In the genomic region with DNA sequence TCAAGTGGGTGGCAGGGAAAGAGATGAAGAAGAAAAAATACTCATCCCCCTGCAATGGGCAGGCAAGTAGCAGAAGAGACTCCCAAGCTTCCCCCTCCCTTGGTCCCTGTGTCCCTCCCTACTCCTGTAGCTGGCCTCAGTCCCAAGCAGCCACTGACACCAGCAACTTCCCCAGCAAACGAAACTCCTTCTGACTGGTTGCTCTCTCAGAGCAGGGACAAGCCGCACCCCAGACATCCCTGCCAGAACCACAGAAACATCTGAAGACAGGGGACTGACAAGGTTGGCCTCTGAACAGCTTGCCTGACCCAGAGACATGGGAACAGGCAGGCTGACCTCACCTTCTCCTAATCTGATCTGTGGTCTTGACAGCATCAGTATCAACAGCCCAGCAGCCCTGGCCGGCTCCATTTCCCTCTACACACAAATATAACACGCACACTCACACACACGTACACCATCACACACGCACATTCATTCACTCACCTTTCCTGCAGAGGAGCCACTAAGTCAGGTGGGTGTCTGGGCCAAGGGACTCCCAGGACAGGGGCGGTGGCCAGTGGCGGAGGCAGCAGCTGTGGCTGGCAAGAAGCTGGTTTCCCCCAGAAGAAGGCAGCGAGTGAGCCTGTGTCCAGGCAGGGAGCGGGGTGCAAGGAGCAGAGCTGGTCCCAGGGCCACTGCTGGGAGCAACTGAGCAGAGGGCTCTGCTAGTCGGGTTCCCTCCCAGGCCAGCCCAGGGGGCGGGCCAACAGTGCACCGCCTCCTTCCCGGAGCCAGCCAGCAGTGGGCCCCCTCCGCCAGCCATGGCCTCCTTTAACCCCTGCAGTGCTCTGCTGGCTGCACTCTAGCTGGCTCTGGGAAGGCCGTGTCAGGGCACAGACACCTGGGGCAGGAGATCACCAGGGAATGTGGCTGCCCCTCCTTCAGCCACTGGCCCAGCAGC, we compare ENCODE assay signal across 1 cellular context.
TF ChIP-seq lines count a peak whose summit lies in the region.

No MANE protein-coding gene starts in this region.

TF ChIP-seq in HepG2, 621 proteins besides CTCF, POLR2A, EP300 and RAD21 (continued from another document and continues in another):
- TF ChIP-seq, protein P1, sequence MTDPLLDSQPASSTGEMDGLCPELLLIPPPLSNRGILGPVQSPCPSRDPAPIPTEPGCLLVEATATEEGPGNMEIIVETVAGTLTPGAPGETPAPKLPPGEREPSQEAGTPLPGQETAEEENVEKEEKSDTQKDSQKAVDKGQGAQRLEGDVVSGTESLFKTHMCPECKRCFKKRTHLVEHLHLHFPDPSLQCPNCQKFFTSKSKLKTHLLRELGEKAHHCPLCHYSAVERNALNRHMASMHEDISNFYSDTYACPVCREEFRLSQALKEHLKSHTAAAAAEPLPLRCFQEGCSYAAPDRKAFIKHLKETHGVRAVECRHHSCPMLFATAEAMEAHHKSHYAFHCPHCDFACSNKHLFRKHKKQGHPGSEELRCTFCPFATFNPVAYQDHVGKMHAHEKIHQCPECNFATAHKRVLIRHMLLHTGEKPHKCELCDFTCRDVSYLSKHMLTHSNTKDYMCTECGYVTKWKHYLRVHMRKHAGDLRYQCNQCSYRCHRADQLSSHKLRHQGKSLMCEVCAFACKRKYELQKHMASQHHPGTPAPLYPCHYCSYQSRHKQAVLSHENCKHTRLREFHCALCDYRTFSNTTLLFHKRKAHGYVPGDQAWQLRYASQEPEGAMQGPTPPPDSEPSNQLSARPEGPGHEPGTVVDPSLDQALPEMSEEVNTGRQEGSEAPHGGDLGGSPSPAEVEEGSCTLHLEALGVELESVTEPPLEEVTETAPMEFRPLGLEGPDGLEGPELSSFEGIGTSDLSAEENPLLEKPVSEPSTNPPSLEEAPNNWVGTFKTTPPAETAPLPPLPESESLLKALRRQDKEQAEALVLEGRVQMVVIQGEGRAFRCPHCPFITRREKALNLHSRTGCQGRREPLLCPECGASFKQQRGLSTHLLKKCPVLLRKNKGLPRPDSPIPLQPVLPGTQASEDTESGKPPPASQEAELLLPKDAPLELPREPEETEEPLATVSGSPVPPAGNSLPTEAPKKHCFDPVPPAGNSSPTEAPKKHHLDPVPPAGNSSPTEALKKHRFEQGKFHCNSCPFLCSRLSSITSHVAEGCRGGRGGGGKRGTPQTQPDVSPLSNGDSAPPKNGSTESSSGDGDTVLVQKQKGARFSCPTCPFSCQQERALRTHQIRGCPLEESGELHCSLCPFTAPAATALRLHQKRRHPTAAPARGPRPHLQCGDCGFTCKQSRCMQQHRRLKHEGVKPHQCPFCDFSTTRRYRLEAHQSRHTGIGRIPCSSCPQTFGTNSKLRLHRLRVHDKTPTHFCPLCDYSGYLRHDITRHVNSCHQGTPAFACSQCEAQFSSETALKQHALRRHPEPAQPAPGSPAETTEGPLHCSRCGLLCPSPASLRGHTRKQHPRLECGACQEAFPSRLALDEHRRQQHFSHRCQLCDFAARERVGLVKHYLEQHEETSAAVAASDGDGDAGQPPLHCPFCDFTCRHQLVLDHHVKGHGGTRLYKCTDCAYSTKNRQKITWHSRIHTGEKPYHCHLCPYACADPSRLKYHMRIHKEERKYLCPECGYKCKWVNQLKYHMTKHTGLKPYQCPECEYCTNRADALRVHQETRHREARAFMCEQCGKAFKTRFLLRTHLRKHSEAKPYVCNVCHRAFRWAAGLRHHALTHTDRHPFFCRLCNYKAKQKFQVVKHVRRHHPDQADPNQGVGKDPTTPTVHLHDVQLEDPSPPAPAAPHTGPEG (CRISPR knock-in tag; IDR thresholded peaks at IDR 0.05) = no peak
- TF ChIP-seq ARHGAP35 (CRISPR knock-in tag; IDR thresholded peaks at IDR 0.05; ENCODE audit: borderline replicate concordance) (peak; percentile 62; the same call in 1 of the 2 replicates), MBD4 (IDR thresholded peaks at IDR 0.05; ENCODE audit: borderline replicate concordance, low read length) (no peak), SMAD1 (CRISPR knock-in tag; IDR thresholded peaks at IDR 0.05; ENCODE audit: borderline replicate concordance, low read depth) (peak; percentile 90; the same call in 1 of the 2 replicates), FIP1L1 (IDR thresholded peaks at IDR 0.05; ENCODE audit: borderline replicate concordance, insufficient read depth, low read depth, low read length) (no peak), PHB2 (IDR thresholded peaks at IDR 0.05; ENCODE audit: partially characterized antibody) (no peak), ZNF24 (IDR thresholded peaks at IDR 0.05) (no peak), ZNF891 (CRISPR knock-in tag; IDR thresholded peaks at IDR 0.05) (peak; percentile 96), ZNF30 (CRISPR knock-in tag; IDR thresholded peaks at IDR 0.05) (no peak), NFKB2 (CRISPR knock-in tag; IDR thresholded peaks at IDR 0.05; ENCODE audit: borderline replicate concordance) (peak; percentile 76; the same call in 1 of the 2 replicates), ZSCAN9 (CRISPR knock-in tag; IDR thresholded peaks at IDR 0.05; ENCODE audit: borderline replicate concordance) (peak; percentile 69; the same call in 1 of the 2 replicates), REPIN1 (CRISPR knock-in tag; IDR thresholded peaks at IDR 0.05; ENCODE audit: borderline replicate concordance, low read depth) (peak; percentile 63; the same call in 1 of the 2 replicates), LCORL (IDR thresholded peaks at IDR 0.05) (no peak), LCORL (CRISPR knock-in tag; IDR thresholded peaks at IDR 0.05) (peak; percentile 91), ZNF563 (CRISPR knock-in tag; IDR thresholded peaks at IDR 0.05) (0 out of 2 replicates have a peak, but pooled peaks have one; percentile 26), ZNF350 (CRISPR knock-in tag; IDR thresholded peaks at IDR 0.05; ENCODE audit: borderline replicate concordance, low read depth) (peak; percentile 60; the same call in 1 of the 2 replicates), SALL2 (CRISPR knock-in tag; IDR thresholded peaks at IDR 0.05) (0 out of 2 replicates have a peak, but pooled peaks have one; percentile 48), IRF2 (CRISPR knock-in tag; IDR thresholded peaks at IDR 0.05) (peak; percentile 56), GATAD1 (CRISPR knock-in tag; IDR thresholded peaks at IDR 0.05) (no peak; the same call in 1 of the 2 replicates), ATF7-NPFF (CRISPR knock-in tag; IDR thresholded peaks at IDR 0.05; ENCODE audit: low read depth) (no peak), SAP130 (CRISPR knock-in tag; IDR thresholded peaks at IDR 0.05; ENCODE audit: low read depth) (peak; percentile 88), ZFP41 (CRISPR knock-in tag; IDR thresholded peaks at IDR 0.05; ENCODE audit: borderline replicate concordance) (peak; percentile 84; the same call in 1 of the 2 replicates), NFIB (CRISPR knock-in tag; IDR thresholded peaks at IDR 0.05; ENCODE audit: borderline replicate concordance) (no peak), FOXJ3 (CRISPR knock-in tag; IDR thresholded peaks at IDR 0.05; ENCODE audit: borderline replicate concordance) (no peak), ZNF644 (CRISPR knock-in tag; IDR thresholded peaks at IDR 0.05; ENCODE audit: low read depth) (peak; percentile 53; the same call in 1 of the 2 replicates), ZNF691 (CRISPR knock-in tag; IDR thresholded peaks at IDR 0.05; ENCODE audit: borderline replicate concordance, low read depth) (peak; percentile 84; the same call in 1 of the 2 replicates), BRD4 (CRISPR knock-in tag; IDR thresholded peaks at IDR 0.05) (peak; percentile 77; the same call in 1 of the 2 replicates), KLF12 (CRISPR knock-in tag; IDR thresholded peaks at IDR 0.05; ENCODE audit: borderline replicate concordance) (no peak), GATA4 (IDR thresholded peaks at IDR 0.05; ENCODE audit: borderline replicate concordance, low read depth) (peak; percentile 45; the same call in 1 of the 2 replicates), HMGA1 (CRISPR knock-in tag; conservative IDR thresholded peaks at IDR 0.05) (no peak), SNAPC2 (CRISPR knock-in tag; IDR thresholded peaks at IDR 0.05) (no peak), ZNF777 (CRISPR knock-in tag; IDR thresholded peaks at IDR 0.05) (peak; percentile 52; the same call in 1 of the 2 replicates), SPEN (CRISPR knock-in tag; IDR thresholded peaks at IDR 0.05; ENCODE audit: low read depth) (peak; percentile 90; the same call in 1 of the 2 replicates), MIER2 (CRISPR knock-in tag; IDR thresholded peaks at IDR 0.05) (0 out of 2 replicates have a peak, but pooled peaks have one; percentile 24), ZNF883 (CRISPR knock-in tag; IDR thresholded peaks at IDR 0.05; ENCODE audit: not compliant biosample characterization) (peak; percentile 90), HNF4G (IDR thresholded peaks at IDR 0.05; ENCODE audit: borderline replicate concordance, low read depth, low read length) (peak; percentile 18; the same call in 1 of the 2 replicates), HNF4G (CRISPR knock-in tag; IDR thresholded peaks at IDR 0.05; ENCODE audit: borderline replicate concordance, low read depth) (no peak; the same call in 1 of the 2 replicates), ELF3 (CRISPR knock-in tag; IDR thresholded peaks at IDR 0.05) (peak; percentile 79), SALL1 (CRISPR knock-in tag; IDR thresholded peaks at IDR 0.05) (peak; percentile 86), HNRNPH1 (optimal IDR thresholded peaks at IDR 0.05; ENCODE audit: low read depth, low read length) (no peak), MTA3 (CRISPR knock-in tag; IDR thresholded peaks at IDR 0.05) (no peak), YEATS2 (CRISPR knock-in tag; IDR thresholded peaks at IDR 0.05; ENCODE audit: borderline replicate concordance) (peak; percentile 73; the same call in 1 of the 2 replicates)
- TF ChIP-seq, protein P2, sequence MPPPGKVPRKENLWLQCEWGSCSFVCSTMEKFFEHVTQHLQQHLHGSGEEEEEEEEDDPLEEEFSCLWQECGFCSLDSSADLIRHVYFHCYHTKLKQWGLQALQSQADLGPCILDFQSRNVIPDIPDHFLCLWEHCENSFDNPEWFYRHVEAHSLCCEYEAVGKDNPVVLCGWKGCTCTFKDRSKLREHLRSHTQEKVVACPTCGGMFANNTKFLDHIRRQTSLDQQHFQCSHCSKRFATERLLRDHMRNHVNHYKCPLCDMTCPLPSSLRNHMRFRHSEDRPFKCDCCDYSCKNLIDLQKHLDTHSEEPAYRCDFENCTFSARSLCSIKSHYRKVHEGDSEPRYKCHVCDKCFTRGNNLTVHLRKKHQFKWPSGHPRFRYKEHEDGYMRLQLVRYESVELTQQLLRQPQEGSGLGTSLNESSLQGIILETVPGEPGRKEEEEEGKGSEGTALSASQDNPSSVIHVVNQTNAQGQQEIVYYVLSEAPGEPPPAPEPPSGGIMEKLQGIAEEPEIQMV (CRISPR knock-in tag; IDR thresholded peaks at IDR 0.05; ENCODE audit: low read depth) = 0 out of 2 replicates have a peak, but pooled peaks have one; percentile 40
- TF ChIP-seq, protein P3, sequence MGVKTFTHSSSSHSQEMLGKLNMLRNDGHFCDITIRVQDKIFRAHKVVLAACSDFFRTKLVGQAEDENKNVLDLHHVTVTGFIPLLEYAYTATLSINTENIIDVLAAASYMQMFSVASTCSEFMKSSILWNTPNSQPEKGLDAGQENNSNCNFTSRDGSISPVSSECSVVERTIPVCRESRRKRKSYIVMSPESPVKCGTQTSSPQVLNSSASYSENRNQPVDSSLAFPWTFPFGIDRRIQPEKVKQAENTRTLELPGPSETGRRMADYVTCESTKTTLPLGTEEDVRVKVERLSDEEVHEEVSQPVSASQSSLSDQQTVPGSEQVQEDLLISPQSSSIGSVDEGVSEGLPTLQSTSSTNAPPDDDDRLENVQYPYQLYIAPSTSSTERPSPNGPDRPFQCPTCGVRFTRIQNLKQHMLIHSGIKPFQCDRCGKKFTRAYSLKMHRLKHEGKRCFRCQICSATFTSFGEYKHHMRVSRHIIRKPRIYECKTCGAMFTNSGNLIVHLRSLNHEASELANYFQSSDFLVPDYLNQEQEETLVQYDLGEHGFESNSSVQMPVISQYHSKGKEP (CRISPR knock-in tag; IDR thresholded peaks at IDR 0.05) = no peak
- TF ChIP-seq, protein P4, sequence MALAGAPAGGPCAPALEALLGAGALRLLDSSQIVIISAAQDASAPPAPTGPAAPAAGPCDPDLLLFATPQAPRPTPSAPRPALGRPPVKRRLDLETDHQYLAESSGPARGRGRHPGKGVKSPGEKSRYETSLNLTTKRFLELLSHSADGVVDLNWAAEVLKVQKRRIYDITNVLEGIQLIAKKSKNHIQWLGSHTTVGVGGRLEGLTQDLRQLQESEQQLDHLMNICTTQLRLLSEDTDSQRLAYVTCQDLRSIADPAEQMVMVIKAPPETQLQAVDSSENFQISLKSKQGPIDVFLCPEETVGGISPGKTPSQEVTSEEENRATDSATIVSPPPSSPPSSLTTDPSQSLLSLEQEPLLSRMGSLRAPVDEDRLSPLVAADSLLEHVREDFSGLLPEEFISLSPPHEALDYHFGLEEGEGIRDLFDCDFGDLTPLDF (CRISPR knock-in tag; IDR thresholded peaks at IDR 0.05) = no peak
- TF ChIP-seq, protein P5, sequence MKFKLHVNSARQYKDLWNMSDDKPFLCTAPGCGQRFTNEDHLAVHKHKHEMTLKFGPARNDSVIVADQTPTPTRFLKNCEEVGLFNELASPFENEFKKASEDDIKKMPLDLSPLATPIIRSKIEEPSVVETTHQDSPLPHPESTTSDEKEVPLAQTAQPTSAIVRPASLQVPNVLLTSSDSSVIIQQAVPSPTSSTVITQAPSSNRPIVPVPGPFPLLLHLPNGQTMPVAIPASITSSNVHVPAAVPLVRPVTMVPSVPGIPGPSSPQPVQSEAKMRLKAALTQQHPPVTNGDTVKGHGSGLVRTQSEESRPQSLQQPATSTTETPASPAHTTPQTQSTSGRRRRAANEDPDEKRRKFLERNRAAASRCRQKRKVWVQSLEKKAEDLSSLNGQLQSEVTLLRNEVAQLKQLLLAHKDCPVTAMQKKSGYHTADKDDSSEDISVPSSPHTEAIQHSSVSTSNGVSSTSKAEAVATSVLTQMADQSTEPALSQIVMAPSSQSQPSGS (CRISPR knock-in tag; IDR thresholded peaks at IDR 0.05) = peak; percentile 68
- TF ChIP-seq, protein P6, sequence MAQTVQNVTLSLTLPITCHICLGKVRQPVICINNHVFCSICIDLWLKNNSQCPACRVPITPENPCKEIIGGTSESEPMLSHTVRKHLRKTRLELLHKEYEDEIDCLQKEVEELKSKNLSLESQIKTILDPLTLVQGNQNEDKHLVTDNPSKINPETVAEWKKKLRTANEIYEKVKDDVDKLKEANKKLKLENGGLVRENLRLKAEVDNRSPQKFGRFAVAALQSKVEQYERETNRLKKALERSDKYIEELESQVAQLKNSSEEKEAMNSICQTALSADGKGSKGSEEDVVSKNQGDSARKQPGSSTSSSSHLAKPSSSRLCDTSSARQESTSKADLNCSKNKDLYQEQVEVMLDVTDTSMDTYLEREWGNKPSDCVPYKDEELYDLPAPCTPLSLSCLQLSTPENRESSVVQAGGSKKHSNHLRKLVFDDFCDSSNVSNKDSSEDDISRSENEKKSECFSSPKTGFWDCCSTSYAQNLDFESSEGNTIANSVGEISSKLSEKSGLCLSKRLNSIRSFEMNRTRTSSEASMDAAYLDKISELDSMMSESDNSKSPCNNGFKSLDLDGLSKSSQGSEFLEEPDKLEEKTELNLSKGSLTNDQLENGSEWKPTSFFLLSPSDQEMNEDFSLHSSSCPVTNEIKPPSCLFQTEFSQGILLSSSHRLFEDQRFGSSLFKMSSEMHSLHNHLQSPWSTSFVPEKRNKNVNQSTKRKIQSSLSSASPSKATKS (CRISPR knock-in tag; IDR thresholded peaks at IDR 0.05) = no peak
